Comparison of ENCODE assay signal across 9 cellular contexts in the genomic region with DNA sequence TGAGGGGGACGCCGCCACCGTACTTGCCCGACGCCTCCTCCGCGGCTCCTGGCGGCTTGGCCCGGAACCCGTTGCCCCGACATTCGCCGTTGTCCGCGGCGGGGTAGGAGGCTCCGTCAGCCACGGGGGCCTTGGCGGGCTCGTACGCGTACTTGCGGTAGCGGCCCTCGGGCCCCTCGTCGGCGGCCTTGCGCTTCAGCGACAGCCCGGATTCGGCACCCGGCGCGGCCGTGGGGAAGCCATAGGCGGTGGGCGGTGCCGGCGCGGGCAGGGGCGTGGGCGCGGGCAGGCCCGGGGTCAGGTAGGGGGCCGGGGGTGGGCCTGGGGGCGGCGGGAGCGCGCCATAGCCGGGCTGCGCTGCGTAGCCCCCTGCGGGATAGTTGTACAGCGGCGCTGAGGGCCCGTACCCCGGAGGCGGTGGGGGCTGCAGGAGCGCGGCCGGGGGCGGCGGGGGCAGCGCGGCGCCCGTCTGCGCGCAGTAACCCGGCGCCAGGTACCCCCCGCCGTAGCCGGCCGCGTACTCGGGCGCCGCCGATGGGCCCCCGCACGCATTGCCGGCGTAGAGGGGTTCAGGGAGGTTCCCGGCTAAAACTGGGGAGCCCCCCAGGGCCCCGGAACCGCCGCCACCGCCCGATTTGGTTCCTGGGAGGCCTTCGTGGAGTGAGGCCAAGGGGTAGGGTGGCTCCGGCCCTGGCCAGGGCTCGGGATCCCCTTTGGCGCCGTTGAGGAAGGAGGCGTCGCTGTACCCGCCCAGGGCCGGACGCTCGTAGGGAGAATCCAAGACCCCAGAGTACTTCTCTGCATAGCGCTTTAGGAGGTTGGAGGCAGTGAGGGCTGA. TPM values are rescaled to one million over a fixed set of nuclear protein-coding genes. Genes with fewer than 3 reads are reported as not detected.
DNase-seq lines count a peak whose midpoint lies in the region; ATAC-seq and TF ChIP-seq lines count a peak whose summit lies in the region.
"Had no signal": no experiment of that assay in that cellular context is flagged by ENCODE, and none has a peak within 500 bp of the region (broad histone marks: within the 10 kb centered on the region; RNA-seq: fewer than 3 reads in every experiment).

No MANE protein-coding gene starts in this region.

- H3K9me2 ChIP-seq in MM.1S (replicated peaks; ENCODE audit: insufficient read depth, low read length), result no peaks in the 10 kb centered on the region

- H3K27ac Mint-ChIP-seq in natural killer cell, result peak overlapping the region in 1 of 2 donors; percentile 75

- TF ChIP-seq CTCF in A673 (conservative IDR thresholded peaks at IDR 0.05; ENCODE audit: low read depth, low read length) (0 out of 2 replicates have a peak, but pooled peaks have one; percentile 11), MM.1S (IDR thresholded peaks at IDR 0.05; ENCODE audit: low read length) (no peak), natural killer cell (IDR thresholded peaks at IDR 0.05) (no peak)

- H3K4me3 ChIP-seq in A673 (ENCODE audit: low read depth, low read length, poor library complexity, severe bottlenecking) (peak overlapping the region; percentile 71), MM.1S (ENCODE audit: low read length) (no peak overlapping the region)

- H3K36me3 Mint-ChIP-seq in natural killer cell, result no peaks in the 10 kb centered on the region

- H3K27me3 ChIP-seq in A673 (replicated peaks; ENCODE audit: insufficient read depth, low read depth, low read length, poor library complexity) (no peaks in the 10 kb centered on the region), MM.1S (replicated peaks; ENCODE audit: insufficient read depth, low read length) (peaks cover 60% of the 10 kb centered on the region)
- H3K27me3 ChIP-seq: SJSA1 had no signal

- peaks cover 0 to 19% of the 10 kb centered on the region in 2 donors for H3K4me1 Mint-ChIP-seq in natural killer cell

- no peaks in the 10 kb centered on the region for H3K9me3 Mint-ChIP-seq in natural killer cell

- peak overlapping the region; percentile 24; the same call in 1 of the 2 replicates for H3K4me2 ChIP-seq in MM.1S (ENCODE audit: low read depth, low read length)

- no peaks in the 10 kb centered on the region for H3K27me3 Mint-ChIP-seq in natural killer cell (ENCODE audit: low read depth in 2 of 2)

- no peak overlapping the region for H3K9ac ChIP-seq in MM.1S (ENCODE audit: low read length)

- H3F3A ChIP-seq in MM.1S (ENCODE audit: insufficient read depth, low read length), result no peaks in the 10 kb centered on the region

- POLR2A ChIA-PET in A673 (lab: Charles Lee; ENCODE audit: low non-redundant PET), result no interaction called here

- H4K20me1 ChIP-seq in MM.1S (ENCODE audit: insufficient read depth, low read length), result no peaks in the 10 kb centered on the region

- H3K4me3 Mint-ChIP-seq in natural killer cell, result peak overlapping the region; percentile 31

- H3K4me1 ChIP-seq in A673 (ENCODE audit: insufficient read depth, low read length, poor library complexity, severe bottlenecking) (no peaks in the 10 kb centered on the region), MM.1S (ENCODE audit: low read length) (no peaks in the 10 kb centered on the region)

- H3K36me3 ChIP-seq in A673 (ENCODE audit: insufficient read depth, low read length, poor library complexity, severe bottlenecking) (no peaks in the 10 kb centered on the region), MM.1S (replicated peaks; ENCODE audit: insufficient read depth, low read length) (no peaks in the 10 kb centered on the region)
- H3K36me3 ChIP-seq: SJSA1 had no signal

- H3K79me2 ChIP-seq in MM.1S (ENCODE audit: low read length), result no peaks in the 10 kb centered on the region

- intact Hi-C loops in A673 (cut with micrococcal nuclease; ENCODE audit: unreplicated experiment), result loop anchor here (2.0 to 5.0 kb wide), 2 partner anchors 56 to 289 kb away; no protein-coding TSS in a partner anchor
- intact Hi-C loops in natural killer cell (cut with micrococcal nuclease), result no loop called here

- BruUV-seq in A673 (replicated peaks; lab: Mats Ljungman, UMichigan), result no TSS peak

- H3K27ac ChIP-seq in A673 (ENCODE audit: low read depth, low read length, poor library complexity, severe bottlenecking) (peak overlapping the region; percentile 82), MM.1S (ENCODE audit: low read length) (no peak overlapping the region), cingulate gyrus (ENCODE audit: low read depth, low read length) (peak overlapping the region; percentile 10)
- H3K27ac ChIP-seq: SJSA1 had no signal

- H3K9me3 ChIP-seq in A673 (ENCODE audit: low read depth, low read length, poor library complexity, severe bottlenecking) (no peaks in the 10 kb centered on the region), MM.1S (replicated peaks; ENCODE audit: insufficient read depth, low read length) (no peaks in the 10 kb centered on the region)
- H3K9me3 ChIP-seq: SJSA1 had no signal

- no peak overlapping the region for H2AFZ ChIP-seq in MM.1S (ENCODE audit: low read length)

- ATAC-seq in natural killer cell (peak; percentile 15 to 32 (median 23)), HG03432 (IDR thresholded peaks at IDR 0.05; ENCODE audit: unreplicated experiment) (no peak), HG02884 (IDR thresholded peaks at IDR 0.05; ENCODE audit: unreplicated experiment) (no peak), HG03439 (IDR thresholded peaks at IDR 0.05; ENCODE audit: unreplicated experiment) (no peak)

- DNase-seq in A673 (ENCODE audit: low spot score) (no peak), MM.1S (no peak), natural killer cell (no peak), cerebellar cortex (ENCODE audit: low spot score) (no peak)

- CTCF ChIA-PET in A673 (lab: Charles Lee), result interaction anchor here (0.7 to 2.0 kb wide), 3 partner anchors 10 to 400 kb away, joined by 3 to 9 read pairs (median 4); no protein-coding TSS in a partner anchor

RNA-seq across cellular contexts. Expression of a gene that starts 26.9 kb away (rescaled TPM):
- total RNA-seq in A673 (2021) (0.21 and 0.33 TPM in 2 replicates), natural killer cell (1 to 10 TPM; 1.4 to 1.6 (median 1.5) TPM)
- total RNA-seq: SJSA1 had no signal

Comparison
In these comparisons a context has a peak if more than half of its experiments do, and no peak if none do; other contexts are left out.
1. ATAC-seq: peak in natural killer cell (3 of 3); none in HG03432 (single experiment), HG02884 (single experiment) and HG03439 (single experiment).